In genomic region chr1:200415693-200416593, GRCh38 we compare ENCODE assay signal across 8 cellular contexts. TPM values are rescaled to one million over a fixed set of nuclear protein-coding genes. Genes with fewer than 3 reads are reported as not detected.
DNase-seq lines count a peak whose midpoint lies in the region; ATAC-seq and TF ChIP-seq lines count a peak whose summit lies in the region.

No MANE protein-coding gene starts in this region.

- no peaks in the 10 kb centered on the region for H3K9me3 ChIP-seq in left lung
- no peaks in the 10 kb centered on the region for H3K9me3 ChIP-seq in BE2C

- POLR2A ChIA-PET in WTC11 (lab: Charles Lee), result no interaction called here

- H3K27ac ChIP-seq in left lung, result peak overlapping the region; percentile 58 to 68

- TF ChIP-seq CTCF in WTC11 (IDR thresholded peaks at IDR 0.05) (no peak), left lung (IDR thresholded peaks at IDR 0.05) (no peak), BE2C (IDR thresholded peaks at IDR 0.05; ENCODE audit: low read depth, low read length) (no peak)

- peaks cover 18% of the 10 kb centered on the region for H3K36me3 Mint-ChIP-seq in WTC11

- ATAC-seq in GM19043 (IDR thresholded peaks at IDR 0.05; ENCODE audit: low read depth, unreplicated experiment) (peak; percentile 75), HG03066 (IDR thresholded peaks at IDR 0.05; ENCODE audit: low read depth, unreplicated experiment) (peak; percentile 88), WTC11 (no peak), left lung (peak; percentile 86)

- H3K9me3 Mint-ChIP-seq in WTC11, result no peaks in the 10 kb centered on the region

- peaks cover 44% of the 10 kb centered on the region for H3K4me1 Mint-ChIP-seq in WTC11

- H3K27me3 ChIP-seq in left lung (no peaks in the 10 kb centered on the region), BE2C (no peaks in the 10 kb centered on the region)

- CTCF ChIA-PET in WTC11 (lab: Charles Lee), result interaction anchor here (0.6 to 1.3 kb wide), 2 partner anchors 12 to 106 kb away, joined by 3 to 4 read pairs; no protein-coding TSS in a partner anchor

- peak overlapping the region; percentile 16; the same call in 1 of the 2 replicates for H3K4me3 Mint-ChIP-seq in WTC11

- H3K36me3 ChIP-seq in left lung (no peaks in the 10 kb centered on the region), BE2C (no peaks in the 10 kb centered on the region)

- H3K4me1 ChIP-seq in left lung (peaks cover under 1 to 15% of the 10 kb centered on the region in 2 donors), BE2C (no peaks in the 10 kb centered on the region)

- peak overlapping the region; percentile 68 for H3K27ac Mint-ChIP-seq in WTC11

- intact Hi-C loops in left lung (cut with DNase I), result no loop called here

- no peak for DNase-seq in WTC11 (ENCODE audit: low spot score)
- peak in 1 of 2 donors; percentile 73 for DNase-seq in left lung
- no peak for DNase-seq in SHP77 treated with DMSO at 0.1 percent for 48 hours (lab: John Stamatoyannopoulos, UW)
- no peak for DNase-seq in NCI-H69 (lab: John Stamatoyannopoulos, UW)
- no peak for DNase-seq in SK-N-DZ (ENCODE audit: low spot score)
- no peak for DNase-seq in BE2C

- H3K27me3 Mint-ChIP-seq in WTC11 (ENCODE audit: low read depth), result no peaks in the 10 kb centered on the region

- no peak overlapping the region for H3K4me3 ChIP-seq in left lung
- no peak overlapping the region for H3K4me3 ChIP-seq in BE2C (ENCODE audit: low read depth, low read length)

TF ChIP-seq in WTC11, 78 proteins besides CTCF, POLR2A, EP300 and RAD21:
- no peak for TF ChIP-seq ELF4 (CRISPR knock-in tag; IDR thresholded peaks at IDR 0.05; ENCODE audit: low read depth)
- TF ChIP-seq GABPB1 (CRISPR knock-in tag; IDR thresholded peaks at IDR 0.05), result peak; percentile 96

RNA-seq across cellular contexts. Expression of gene ZNF281, which starts 6.1 kb away (rescaled TPM):
- total RNA-seq in WTC11 (2021) (47.7 to 49.6 TPM (median 49.3 TPM) in 3 replicates), left lung (10 to 100 TPM; 18.1 to 25.3 TPM)
- 14.8 and 15.3 TPM in 2 replicates for polyA plus RNA-seq in SK-N-DZ (2014; cell fraction: cytosol; rRNA removed)
- 12.2 and 13.3 TPM in 2 replicates for polyA plus RNA-seq in SK-N-DZ (2014; cell fraction: nucleus; rRNA removed)
- 15.9 TPM for polyA plus RNA-seq in BE2C (2012; ENCODE audit: insufficient read depth, insufficient read length, low read depth)
